In genomic region chr11:68090287-68090686, GRCh38 we compare ENCODE assay signal across 19 cellular contexts. TPM values are rescaled to one million over a fixed set of nuclear protein-coding genes. Genes with fewer than 3 reads are reported as not detected.
DNase-seq lines count a peak whose midpoint lies in the region; ATAC-seq, FAIRE-seq and TF ChIP-seq lines count a peak whose summit lies in the region.
"Had no signal": no experiment of that assay in that cellular context is flagged by ENCODE, and none has a peak within 500 bp of the region (broad histone marks: within the 10 kb centered on the region; RNA-seq: fewer than 3 reads in every experiment).

No MANE protein-coding gene starts in this region.

- H3K9me3 Mint-ChIP-seq in Calu3 (ENCODE audit: low read depth, unreplicated experiment): no peaks in the 10 kb centered on the region
- H3K9me3 Mint-ChIP-seq in activated B cell treated with CpG ODN at 0.5 μM for 24 hours: no peaks in the 10 kb centered on the region
- H3K9me3 Mint-ChIP-seq: activated CD4-positive, alpha-beta memory T cell treated with anti-CD3 and anti-CD28 coated beads, Interleukin-2, amount 10 ng/mL, durations not matched to agents 7 days and 5 days; activated T-helper 17 cell treated with anti-CD3 and anti-CD28 coated beads, Interleukin-2, amount 50 U/mL, for 72 hours; HFFc6; naive thymus-derived CD8-positive, alpha-beta T cell had no signal

- intact Hi-C loops in Calu3 (cut with micrococcal nuclease; ENCODE audit: unreplicated experiment) (loop anchor here (5.0 kb wide), 1 partner anchor 117 kb away; no protein-coding TSS in a partner anchor), activated B cell treated with CpG ODN at 0.5 μM for 24 hours (cut with micrococcal nuclease) (no loop called here), left colon (cut with DNase I, micrococcal nuclease) (no loop called here), sigmoid colon (cut with DNase I) (no loop called here)

- H3K27me3 ChIP-seq in small intestine (ENCODE audit: control insufficient read depth in 2 of 2, insufficient read depth in 2 of 2, low read length in 2 of 2) (no peaks in the 10 kb centered on the region), sigmoid colon (no peaks in the 10 kb centered on the region)
- H3K27me3 ChIP-seq: uterus had no signal

- FAIRE-seq in small intestine (lab: Jason Lieb, UNC): no peak

- H3K4me1 Mint-ChIP-seq in Calu3 (ENCODE audit: low read depth, unreplicated experiment) (peaks cover 41% of the 10 kb centered on the region), activated B cell treated with CpG ODN at 0.5 μM for 24 hours (peaks cover 12% of the 10 kb centered on the region)
- H3K4me1 Mint-ChIP-seq: activated CD4-positive, alpha-beta memory T cell treated with anti-CD3 and anti-CD28 coated beads, Interleukin-2, amount 10 ng/mL, durations not matched to agents 7 days and 5 days; activated T-helper 17 cell treated with anti-CD3 and anti-CD28 coated beads, Interleukin-2, amount 50 U/mL, for 72 hours had no signal

- peak overlapping the region; percentile 20 to 67 for H3K27ac ChIP-seq in small intestine (ENCODE audit: low read depth in 1 of 2, low read length in 1 of 2)
- H3K27ac ChIP-seq in sigmoid colon: no peak overlapping the region
- H3K27ac ChIP-seq: uterus had no signal

- WGBS in small intestine, 3 donors: 7 to 48% (median 17%) methylated on average over 1 of the region's 1 CpG
- 12 to 45% methylated on average over 1 of the region's 1 CpG for WGBS in sigmoid colon, 2 donors

- ATAC-seq in activated B cell treated with CpG ODN at 0.5 μM for 24 hours (ENCODE audit: low read depth) (no peak), left colon (peak; percentile 53), GM18867 (IDR thresholded peaks at IDR 0.05; ENCODE audit: unreplicated experiment) (no peak)
- ATAC-seq: activated T-helper 17 cell treated with anti-CD3 and anti-CD28 coated beads, Interleukin-2, amount 50 U/mL, for 72 hours had no signal

- H3K4me3 ChIP-seq in small intestine (ENCODE audit: low read depth in 1 of 2, low read length in 2 of 2): no peak overlapping the region
- H3K4me3 ChIP-seq in sigmoid colon: no peak overlapping the region
- H3K4me3 ChIP-seq: uterus had no signal

- H3K4me1 ChIP-seq in small intestine (ENCODE audit: control insufficient read depth in 2 of 2, insufficient read depth in 1 of 2, low read depth in 1 of 2, low read length in 1 of 2) (peaks cover 0 to 2% of the 10 kb centered on the region in 2 donors), sigmoid colon (no peaks in the 10 kb centered on the region)
- H3K4me1 ChIP-seq: uterus had no signal

- H3K36me3 ChIP-seq in small intestine (ENCODE audit: control insufficient read depth in 2 of 2, insufficient read depth in 2 of 2, low read length in 2 of 2) (peaks cover 0 to 2% of the 10 kb centered on the region in 2 donors), sigmoid colon (peaks cover 0 to 3% (median 0%) of the 10 kb centered on the region in 4 donors)
- H3K36me3 ChIP-seq: uterus had no signal

- H3K27ac Mint-ChIP-seq in Calu3 (ENCODE audit: unreplicated experiment) (peak overlapping the region; percentile 63), activated B cell treated with CpG ODN at 0.5 μM for 24 hours (peak overlapping the region; percentile 64)
- H3K27ac Mint-ChIP-seq: activated CD4-positive, alpha-beta memory T cell treated with anti-CD3 and anti-CD28 coated beads, Interleukin-2, amount 10 ng/mL, durations not matched to agents 7 days and 5 days; activated T-helper 17 cell treated with anti-CD3 and anti-CD28 coated beads, Interleukin-2, amount 50 U/mL, for 72 hours; HFFc6 had no signal

- H3K4me3 Mint-ChIP-seq in Calu3 (ENCODE audit: low read depth, unreplicated experiment) (peak overlapping the region; percentile 56), activated B cell treated with CpG ODN at 0.5 μM for 24 hours (peak overlapping the region; percentile 58)
- H3K4me3 Mint-ChIP-seq: activated CD4-positive, alpha-beta memory T cell treated with anti-CD3 and anti-CD28 coated beads, Interleukin-2, amount 10 ng/mL, durations not matched to agents 7 days and 5 days; activated T-helper 17 cell treated with anti-CD3 and anti-CD28 coated beads, Interleukin-2, amount 50 U/mL, for 72 hours; HFFc6 had no signal

- POLR2A ChIA-PET in activated B cell treated with CpG ODN at 0.5 μM for 24 hours (lab: Charles Lee): no interaction called here

- TF ChIP-seq POLR2A in sigmoid colon (IDR thresholded peaks at IDR 0.05): no peak

- CTCF ChIA-PET in Calu3 (lab: Charles Lee) (interaction anchor here (1.2 to 1.7 kb wide), 3 partner anchors 9 to 119 kb away, joined by 4 to 7 read pairs (median 5); no protein-coding TSS in a partner anchor), activated B cell treated with CpG ODN at 0.5 μM for 24 hours (lab: Charles Lee) (no interaction called here)

- no peaks in the 10 kb centered on the region for H3K9me3 ChIP-seq in small intestine (ENCODE audit: control insufficient read depth, low read depth)
- no peaks in the 10 kb centered on the region for H3K9me3 ChIP-seq in sigmoid colon
- H3K9me3 ChIP-seq: Caco-2, uterus had no signal

- DNase-seq in Calu3: no peak
- no peak for DNase-seq in activated B cell treated with CpG ODN at 0.5 μM for 24 hours
- DNase-seq in left colon: no peak
- DNase-seq in small intestine: peak; percentile 57
- DNase-seq in activated CD8-positive, alpha-beta memory T cell treated with anti-CD3 and anti-CD28 coated beads for 24 hours: no peak
- DNase-seq in activated effector memory CD4-positive, alpha-beta T cell treated with anti-CD3 and anti-CD28 coated beads, Interleukin-2, amount 50 U/mL, for 16 hours: no peak
- DNase-seq in sigmoid colon: no peak
- DNase-seq: activated CD4-positive, alpha-beta memory T cell treated with anti-CD3 and anti-CD28 coated beads, Interleukin-2, amount 10 ng/mL, durations not matched to agents 7 days and 5 days; effector CD4-positive, alpha-beta T cell; HFFc6; NCI-H1048; NCI-H524 treated with DMSO at 0.1 percent for 48 hours; stimulated activated naive CD4-positive, alpha-beta T cell; T-helper 1 cell; uterus had no signal

- TF ChIP-seq CTCF in Calu3 (IDR thresholded peaks at IDR 0.05; ENCODE audit: unreplicated experiment) (no peak), activated B cell treated with CpG ODN at 0.5 μM for 24 hours (IDR thresholded peaks at IDR 0.05) (no peak), sigmoid colon (IDR thresholded peaks at IDR 0.05) (no peak)

- H3K36me3 Mint-ChIP-seq in Calu3 (ENCODE audit: insufficient read depth, unreplicated experiment): peaks cover 32% of the 10 kb centered on the region
- no peaks in the 10 kb centered on the region for H3K36me3 Mint-ChIP-seq in activated B cell treated with CpG ODN at 0.5 μM for 24 hours (ENCODE audit: low read depth)
- H3K36me3 Mint-ChIP-seq: naive thymus-derived CD8-positive, alpha-beta T cell had no signal

- no peak for TF ChIP-seq EP300 in sigmoid colon (IDR thresholded peaks at IDR 0.05)

- BruUV-seq in Calu3 (replicated peaks; lab: Mats Ljungman, UMichigan): no TSS peak

- no peaks in the 10 kb centered on the region for H3K27me3 Mint-ChIP-seq in Calu3 (ENCODE audit: unreplicated experiment)
- no peaks in the 10 kb centered on the region for H3K27me3 Mint-ChIP-seq in activated B cell treated with CpG ODN at 0.5 μM for 24 hours
- H3K27me3 Mint-ChIP-seq: activated T-helper 17 cell treated with anti-CD3 and anti-CD28 coated beads, Interleukin-2, amount 50 U/mL, for 72 hours; naive thymus-derived CD8-positive, alpha-beta T cell had no signal

RNA-seq across cellular contexts. Expression of gene CHKA, which starts 30.9 kb away (rescaled TPM):
- total RNA-seq in Calu3 (2022) (100 and 104 TPM in 2 replicates), activated B cell treated with CpG ODN at 0.5 μM for 24 hours (11.9 and 16.1 TPM in 2 replicates), left colon (10 to 100 TPM; 47.6 to 87.4 TPM), sigmoid colon (10 to 100 TPM; 16.4 to 39.1 (median 27.9) TPM)
- polyA plus RNA-seq in small intestine (100 to 1,000 TPM in 2 of 3 donors, 10 to 100 TPM in 1; 31.5 to 180 (median 131) TPM), sigmoid colon (10 to 100 TPM; 21.0 to 41.0 (median 22.9) TPM)

RNA-seq across cellular contexts. Expression of gene TCIRG1, which starts 51.5 kb away (rescaled TPM):
- total RNA-seq in Calu3 (2022) (42.1 and 49.7 TPM in 2 replicates), activated B cell treated with CpG ODN at 0.5 μM for 24 hours (209 and 227 TPM in 2 replicates), left colon (100 to 1,000 TPM; 140 to 156 TPM), sigmoid colon (100 to 1,000 TPM in 1 of 4 donors, 10 to 100 TPM in 3; 69.9 to 147 (median 81.9) TPM)
- polyA plus RNA-seq in small intestine (100 to 1,000 TPM; 205 to 437 (median 365) TPM), sigmoid colon (100 to 1,000 TPM in 1 of 3 donors, 10 to 100 TPM in 2; 15.0 to 276 (median 23.6) TPM)

RNA-seq across cellular contexts. Expression of gene NDUFS8, which starts 59.8 kb away (rescaled TPM):
- total RNA-seq in Calu3 (2022) (163 and 166 TPM in 2 replicates), activated B cell treated with CpG ODN at 0.5 μM for 24 hours (93.7 and 101 TPM in 2 replicates), left colon (100 to 1,000 TPM; 135 to 157 TPM), sigmoid colon (100 to 1,000 TPM; 174 to 255 (median 212) TPM)
- polyA plus RNA-seq in small intestine (100 to 1,000 TPM; 203 to 290 (median 204) TPM), sigmoid colon (100 to 1,000 TPM; 149 to 168 (median 164) TPM)

Comparison
In these comparisons a context has a peak if more than half of its experiments do, and no peak if none do; other contexts are left out.
1. H3K27ac ChIP-seq: peak in small intestine (2 of 2); none in sigmoid colon (0 of 4).